In genomic region chr12:54016478-54016964, GRCh38 we compare ENCODE assay signal across 1 cellular context.
A peak's percentile ranks its signal among the peaks of the same experiment; 100 is the strongest.
TF ChIP-seq lines count a peak whose summit lies in the region.

No MANE protein-coding gene starts in this region.

TF ChIP-seq in HEK293, 187 proteins besides CTCF, POLR2A, EP300 and RAD21 (continued from another document):
- TF ChIP-seq PATZ1 (tag by site-specific recombination; IDR thresholded peaks at IDR 0.05) (no peak), ZNF138 (tag by site-specific recombination; IDR thresholded peaks at IDR 0.05; ENCODE audit: borderline replicate concordance) (no peak), HOXA7 (CRISPR knock-in tag; IDR thresholded peaks at IDR 0.05; ENCODE audit: borderline replicate concordance) (no peak), BCL11B (tag by site-specific recombination; IDR thresholded peaks at IDR 0.05; ENCODE audit: low read depth) (peak; percentile 48; the same call in 1 of the 2 replicates), ZBTB44 (tag by site-specific recombination; IDR thresholded peaks at IDR 0.05) (peak; percentile 100), ZFP41 (tag by site-specific recombination; IDR thresholded peaks at IDR 0.05; ENCODE audit: borderline replicate concordance) (no peak), PRDM10 (tag by site-specific recombination; IDR thresholded peaks at IDR 0.05) (no peak), SP2 (tag by site-specific recombination; IDR thresholded peaks at IDR 0.05) (peak; percentile 49), ZNF112 (tag by site-specific recombination; IDR thresholded peaks at IDR 0.05) (no peak), ZNF398 (tag by site-specific recombination; IDR thresholded peaks at IDR 0.05) (no peak; the same call in 1 of the 2 replicates), KLF7 (tag by site-specific recombination; IDR thresholded peaks at IDR 0.05; ENCODE audit: borderline replicate concordance) (no peak), ZNF624 (tag by site-specific recombination; IDR thresholded peaks at IDR 0.05) (no peak), ZNF785 (tag by site-specific recombination; IDR thresholded peaks at IDR 0.05) (no peak), ZNF549 (tag by site-specific recombination; IDR thresholded peaks at IDR 0.05) (no peak), SCRT1 (tag by site-specific recombination; IDR thresholded peaks at IDR 0.05; ENCODE audit: borderline replicate concordance) (no peak), ZNF530 (tag by site-specific recombination; IDR thresholded peaks at IDR 0.05; ENCODE audit: low read depth) (no peak), ZNF555 (tag by site-specific recombination; conservative IDR thresholded peaks at IDR 0.05) (no peak), AEBP2 (tag by site-specific recombination; IDR thresholded peaks at IDR 0.05; ENCODE audit: borderline replicate concordance) (no peak), HOXC10 (CRISPR knock-in tag; IDR thresholded peaks at IDR 0.05) (peak; percentile 73; the same call in 1 of the 2 replicates), ZNF777 (tag by site-specific recombination; IDR thresholded peaks at IDR 0.05; ENCODE audit: borderline replicate concordance) (no peak), ZBTB48 (tag by site-specific recombination; IDR thresholded peaks at IDR 0.05) (no peak), WT1 (tag by site-specific recombination; IDR thresholded peaks at IDR 0.05) (no peak), ZNF837 (tag by site-specific recombination; IDR thresholded peaks at IDR 0.05) (no peak), ZBTB8A (tag by site-specific recombination; IDR thresholded peaks at IDR 0.05) (0 out of 2 replicates have a peak, but pooled peaks have one; percentile 29), ZNF701 (tag by site-specific recombination; IDR thresholded peaks at IDR 0.05) (no peak), ZNF747 (tag by site-specific recombination; IDR thresholded peaks at IDR 0.05) (no peak), ZFHX2 (tag by site-specific recombination; conservative IDR thresholded peaks at IDR 0.05) (peak; percentile 52), SP7 (tag by site-specific recombination; IDR thresholded peaks at IDR 0.05) (no peak), MYNN (tag by site-specific recombination; IDR thresholded peaks at IDR 0.05; ENCODE audit: borderline replicate concordance) (peak; percentile 39; the same call in 1 of the 2 replicates), ZNF768 (tag by site-specific recombination; IDR thresholded peaks at IDR 0.05) (no peak), ZSCAN16 (tag by site-specific recombination; IDR thresholded peaks at IDR 0.05) (no peak), ZNF692 (tag by site-specific recombination; IDR thresholded peaks at IDR 0.05) (no peak), ZNF558 (tag by site-specific recombination; IDR thresholded peaks at IDR 0.05) (no peak), ZNF169 (tag by site-specific recombination; IDR thresholded peaks at IDR 0.05) (no peak), ZNF341 (tag by site-specific recombination; IDR thresholded peaks at IDR 0.05; ENCODE audit: low read depth) (no peak), ZNF274 (IDR thresholded peaks at IDR 0.05; ENCODE audit: low read length) (no peak), ZNF274 (tag by site-specific recombination; IDR thresholded peaks at IDR 0.05; ENCODE audit: borderline replicate concordance) (no peak), ZNF76 (tag by site-specific recombination; IDR thresholded peaks at IDR 0.05; ENCODE audit: borderline replicate concordance, low read depth) (no peak), BCL11A (tag by site-specific recombination; IDR thresholded peaks at IDR 0.05; ENCODE audit: low read depth) (peak; percentile 66; the same call in 1 of the 2 replicates)
- TF ChIP-seq, protein P1, sequence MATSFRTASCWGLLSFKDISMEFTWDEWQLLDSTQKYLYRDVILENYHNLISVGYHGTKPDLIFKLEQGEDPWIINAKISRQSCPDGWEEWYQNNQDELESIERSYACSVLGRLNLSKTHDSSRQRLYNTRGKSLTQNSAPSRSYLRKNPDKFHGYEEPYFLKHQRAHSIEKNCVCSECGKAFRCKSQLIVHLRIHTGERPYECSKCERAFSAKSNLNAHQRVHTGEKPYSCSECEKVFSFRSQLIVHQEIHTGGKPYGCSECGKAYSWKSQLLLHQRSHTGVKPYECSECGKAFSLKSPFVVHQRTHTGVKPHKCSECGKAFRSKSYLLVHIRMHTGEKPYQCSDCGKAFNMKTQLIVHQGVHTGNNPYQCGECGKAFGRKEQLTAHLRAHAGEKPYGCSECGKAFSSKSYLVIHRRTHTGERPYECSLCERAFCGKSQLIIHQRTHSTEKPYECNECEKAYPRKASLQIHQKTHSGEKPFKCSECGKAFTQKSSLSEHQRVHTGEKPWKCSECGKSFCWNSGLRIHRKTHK (tag by site-specific recombination; IDR thresholded peaks at IDR 0.05), result no peak
- TF ChIP-seq, protein P2, sequence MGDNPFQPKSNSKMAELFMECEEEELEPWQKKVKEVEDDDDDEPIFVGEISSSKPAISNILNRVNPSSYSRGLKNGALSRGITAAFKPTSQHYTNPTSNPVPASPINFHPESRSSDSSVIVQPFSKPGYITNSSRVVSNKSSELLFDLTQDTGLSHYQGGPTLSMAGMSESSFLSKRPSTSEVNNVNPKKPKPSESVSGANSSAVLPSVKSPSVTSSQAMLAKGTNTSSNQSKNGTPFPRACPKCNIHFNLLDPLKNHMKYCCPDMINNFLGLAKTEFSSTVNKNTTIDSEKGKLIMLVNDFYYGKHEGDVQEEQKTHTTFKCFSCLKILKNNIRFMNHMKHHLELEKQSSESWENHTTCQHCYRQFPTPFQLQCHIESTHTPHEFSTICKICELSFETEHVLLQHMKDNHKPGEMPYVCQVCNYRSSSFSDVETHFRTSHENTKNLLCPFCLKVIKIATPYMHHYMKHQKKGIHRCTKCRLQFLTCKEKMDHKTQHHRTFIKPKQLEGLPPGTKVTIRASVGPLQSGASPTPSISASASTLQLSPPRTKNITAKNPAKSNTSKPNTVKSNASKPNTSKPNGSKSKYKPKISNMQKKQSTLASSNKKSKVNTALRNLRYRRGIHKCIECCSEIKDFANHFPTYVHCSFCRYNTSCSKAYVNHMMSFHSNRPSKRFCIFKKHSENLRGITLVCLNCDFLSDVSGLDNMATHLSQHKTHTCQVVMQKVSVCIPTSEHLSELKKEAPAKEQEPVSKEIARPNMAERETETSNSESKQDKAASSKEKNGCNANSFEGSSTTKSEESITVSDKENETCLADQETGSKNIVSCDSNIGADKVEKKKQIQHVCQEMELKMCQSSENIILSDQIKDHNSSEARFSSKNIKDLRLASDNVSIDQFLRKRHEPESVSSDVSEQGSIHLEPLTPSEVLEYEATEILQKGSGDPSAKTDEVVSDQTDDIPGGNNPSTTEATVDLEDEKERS (tag by site-specific recombination; IDR thresholded peaks at IDR 0.05), result no peak
- TF ChIP-seq, protein P3, sequence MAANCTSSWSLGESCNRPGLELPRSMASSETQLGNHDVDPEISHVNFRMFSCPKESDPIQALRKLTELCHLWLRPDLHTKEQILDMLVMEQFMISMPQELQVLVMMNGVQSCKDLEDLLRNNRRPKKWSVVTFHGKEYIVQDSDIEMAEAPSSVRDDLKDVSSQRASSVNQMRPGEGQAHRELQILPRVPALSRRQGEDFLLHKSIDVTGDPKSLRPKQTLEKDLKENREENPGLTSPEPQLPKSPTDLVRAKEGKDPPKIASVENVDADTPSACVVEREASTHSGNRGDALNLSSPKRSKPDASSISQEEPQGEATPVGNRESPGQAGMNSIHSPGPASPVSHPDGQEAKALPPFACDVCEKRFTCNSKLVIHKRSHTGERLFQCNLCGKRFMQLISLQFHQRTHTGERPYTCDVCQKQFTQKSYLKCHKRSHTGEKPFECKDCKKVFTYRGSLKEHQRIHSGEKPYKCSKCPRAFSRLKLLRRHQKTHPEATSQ (tag by site-specific recombination; IDR thresholded peaks at IDR 0.05), result no peak
